In the genomic region with DNA sequence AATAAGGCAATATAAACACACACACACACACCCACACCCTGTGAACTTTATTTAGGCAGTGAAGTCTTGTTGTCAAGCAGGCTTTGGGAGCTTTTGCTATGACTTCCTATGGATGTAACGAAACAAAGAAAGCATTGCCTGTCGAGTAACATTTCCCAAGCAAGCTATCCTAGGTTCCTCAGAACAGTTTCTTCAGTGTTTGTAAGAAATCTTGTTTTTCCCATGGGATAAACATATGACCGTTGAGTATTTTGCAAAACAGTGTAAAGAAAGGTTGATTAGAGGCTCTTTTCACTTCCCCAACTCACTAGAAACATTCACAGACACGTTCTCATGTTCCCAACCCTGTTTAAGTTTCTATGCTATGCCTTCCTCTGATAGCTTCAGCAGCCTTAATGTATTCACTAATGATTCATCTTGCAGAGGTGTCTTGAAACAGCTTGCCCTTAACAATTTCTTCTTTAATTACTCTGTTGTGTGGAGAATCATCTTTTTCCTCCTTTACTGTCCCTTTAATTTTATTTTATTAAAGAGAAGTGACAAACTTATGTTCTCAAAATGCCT, we compare ENCODE assay signal across 27 cellular contexts.
"Had no signal": no experiment of that assay in that cellular context is flagged by ENCODE, and none has a peak within 500 bp of the region (broad histone marks: within the 10 kb centered on the region; RNA-seq: fewer than 3 reads in every experiment).

No MANE protein-coding gene starts in this region.

- H3K9me3 Mint-ChIP-seq: brain, type B pancreatic cell had no signal

- DNase-seq: activated CD4-positive, alpha-beta T cell treated with anti-CD3 and anti-CD28 coated beads, Interleukin-2, amount 50 U/mL, for 4 hours; activated effector memory CD4-positive, alpha-beta T cell treated with Interleukin-2 at 50 U/mL for 16 hours; activated naive CD4-positive, alpha-beta T cell treated with anti-CD3 and anti-CD28 coated beads for 36 hours; activated naive CD8-positive, alpha-beta T cell treated with anti-CD3 and anti-CD28 coated beads, Interleukin-2, amount 50 U/mL, for 24 hours; activated T-cell treated with anti-CD3 and anti-CD28 coated beads, Interleukin-2, amount 50 U/mL, for 72 hours; aorta; effector CD4-positive, alpha-beta T cell; gastrocnemius medialis; hippocampal formation; kidney glomerular epithelial cell; left lung; naive thymus-derived CD8-positive, alpha-beta T cell; ovary; spleen; stimulated activated CD4-positive, alpha-beta T cell treated with anti-CD3 and anti-CD28 coated beads, Interleukin-4, amount 100 ng/mL, for 1 hour; stimulated activated naive CD4-positive, alpha-beta T cell treated with Interleukin-2 at 50 U/mL for 16 hours had no signal

- H3K9me3 ChIP-seq: gastrocnemius medialis, neutrophil, prostate gland, right atrium auricular region, thoracic aorta, vagina had no signal

- ATAC-seq: activated naive CD8-positive, alpha-beta T cell treated with anti-CD3 and anti-CD28 coated beads, Interleukin-2, amount 50 U/mL, for 24 hours; activated T-cell treated with anti-CD3 and anti-CD28 coated beads, Interleukin-2, amount 50 U/mL, for 72 hours; gastrocnemius medialis; left lung; naive thymus-derived CD8-positive, alpha-beta T cell; WTC11 had no signal

- H3K4me3 Mint-ChIP-seq: activated naive CD4-positive, alpha-beta T cell treated with anti-CD3 and anti-CD28 coated beads for 36 hours; activated naive CD8-positive, alpha-beta T cell treated with anti-CD3 and anti-CD28 coated beads, Interleukin-2, amount 50 U/mL, for 24 hours; activated T-cell treated with anti-CD3 and anti-CD28 coated beads, Interleukin-2, amount 50 U/mL, for 72 hours; brain; dendritic cell treated with granulocyte-macrophage colony-stimulating factor and Interleukin-4, amounts not matched to agents 40 ng/mL and 50 ng/mL, for 4 days; mesothelial cell of epicardium; naive thymus-derived CD8-positive, alpha-beta T cell; type B pancreatic cell; WTC11 had no signal

- H3K27me3 ChIP-seq: gastrocnemius medialis, left lung, neutrophil, ovary, right atrium auricular region, spleen, vagina had no signal

- H3K4me1 Mint-ChIP-seq: activated naive CD8-positive, alpha-beta T cell treated with anti-CD3 and anti-CD28 coated beads, Interleukin-2, amount 50 U/mL, for 24 hours; mesothelial cell of epicardium; naive thymus-derived CD8-positive, alpha-beta T cell; WTC11 had no signal

- H3K27ac ChIP-seq: gastrocnemius medialis, left lung, neutrophil, ovary, prostate gland, right atrium auricular region, spleen, thoracic aorta, vagina had no signal

- H3K27ac Mint-ChIP-seq: activated naive CD4-positive, alpha-beta T cell treated with anti-CD3 and anti-CD28 coated beads for 36 hours; activated naive CD8-positive, alpha-beta T cell treated with anti-CD3 and anti-CD28 coated beads, Interleukin-2, amount 50 U/mL, for 24 hours; activated T-cell treated with anti-CD3 and anti-CD28 coated beads, Interleukin-2, amount 50 U/mL, for 72 hours; brain; dendritic cell treated with granulocyte-macrophage colony-stimulating factor and Interleukin-4, amounts not matched to agents 40 ng/mL and 50 ng/mL, for 4 days; mesothelial cell of epicardium; naive thymus-derived CD8-positive, alpha-beta T cell; type B pancreatic cell; WTC11 had no signal

- H3K4me1 ChIP-seq: gastrocnemius medialis, left lung, prostate gland, right atrium auricular region, spleen, vagina had no signal

- H3K36me3 ChIP-seq: gastrocnemius medialis, left lung, neutrophil, ovary, prostate gland, right atrium auricular region, spleen, thoracic aorta, vagina had no signal

- H3K27me3 Mint-ChIP-seq: activated naive CD8-positive, alpha-beta T cell treated with anti-CD3 and anti-CD28 coated beads, Interleukin-2, amount 50 U/mL, for 24 hours; brain; dendritic cell treated with granulocyte-macrophage colony-stimulating factor and Interleukin-4, amounts not matched to agents 40 ng/mL and 50 ng/mL, for 4 days; naive thymus-derived CD8-positive, alpha-beta T cell; type B pancreatic cell had no signal

- H3K36me3 Mint-ChIP-seq: brain, type B pancreatic cell, WTC11 had no signal

- H3K4me3 ChIP-seq: gastrocnemius medialis, left lung, lung, ovary, prostate gland, right atrium auricular region, spleen, thoracic aorta, vagina had no signal
